Comparison of ENCODE assay signal across 10 cellular contexts in genomic region chr2:25311866-25312575, GRCh38. TPM values are rescaled to one million over a fixed set of nuclear protein-coding genes. Genes with fewer than 3 reads are reported as not detected.
A peak's percentile ranks its signal among the peaks of the same experiment; 100 is the strongest.
DNase-seq lines count a peak whose midpoint lies in the region; ATAC-seq and TF ChIP-seq lines count a peak whose summit lies in the region.
"Had no signal": no experiment of that assay in that cellular context is flagged by ENCODE, and none has a peak within 500 bp of the region (broad histone marks: within the 10 kb centered on the region; RNA-seq: fewer than 3 reads in every experiment).

No MANE protein-coding gene starts in this region.

- peaks cover 90% of the 10 kb centered on the region for H3K4me1 Mint-ChIP-seq in activated T-cell treated with anti-CD3 and anti-CD28 coated beads, Interleukin-2, amount 50 U/mL, for 72 hours (ENCODE audit: low read depth)
- peaks cover 64% of the 10 kb centered on the region for H3K4me1 Mint-ChIP-seq in activated T-helper 1 cell treated with anti-CD3 and anti-CD28 coated beads, Interleukin-12 subunit alpha, Interleukin-12 subunit beta, Interleukin-2, Interleukin-4 antibody, amounts not matched to agents 30 ng/mL and 10 ng/mL and 1 ng/mL, durations not matched to agents 14 hours and 24 hours and 36 hours (ENCODE audit: low read depth)
- peaks cover 56% of the 10 kb centered on the region for H3K4me1 Mint-ChIP-seq in CD14-positive monocyte

- peak overlapping the region; percentile 9 for H3K27ac ChIP-seq in temporal lobe (ENCODE audit: low read depth, low read length)

- peaks cover 0 to 16% of the 10 kb centered on the region in 2 donors for H3K36me3 Mint-ChIP-seq in activated T-cell treated with anti-CD3 and anti-CD28 coated beads, Interleukin-2, amount 50 U/mL, for 72 hours (ENCODE audit: insufficient read depth in 2 of 2)
- H3K36me3 Mint-ChIP-seq in activated T-helper 1 cell treated with anti-CD3 and anti-CD28 coated beads, Interleukin-12 subunit alpha, Interleukin-12 subunit beta, Interleukin-2, Interleukin-4 antibody, amounts not matched to agents 30 ng/mL and 10 ng/mL and 1 ng/mL, durations not matched to agents 14 hours and 24 hours and 36 hours (ENCODE audit: low read depth) = peaks cover 40% of the 10 kb centered on the region
- H3K36me3 Mint-ChIP-seq in CD14-positive monocyte = peaks cover 33 to 39% of the 10 kb centered on the region in 2 donors

- no peaks in the 10 kb centered on the region for H3K9me3 Mint-ChIP-seq in activated T-cell treated with anti-CD3 and anti-CD28 coated beads, Interleukin-2, amount 50 U/mL, for 72 hours
- no peaks in the 10 kb centered on the region for H3K9me3 Mint-ChIP-seq in activated T-helper 1 cell treated with anti-CD3 and anti-CD28 coated beads, Interleukin-12 subunit alpha, Interleukin-12 subunit beta, Interleukin-2, Interleukin-4 antibody, amounts not matched to agents 30 ng/mL and 10 ng/mL and 1 ng/mL, durations not matched to agents 14 hours and 24 hours and 36 hours
- no peaks in the 10 kb centered on the region for H3K9me3 Mint-ChIP-seq in CD14-positive monocyte

- intact Hi-C loops in activated T-helper 1 cell treated with anti-CD3 and anti-CD28 coated beads, Interleukin-12 subunit alpha, Interleukin-12 subunit beta, Interleukin-2, Interleukin-4 antibody, amounts not matched to agents 30 ng/mL and 10 ng/mL and 1 ng/mL, durations not matched to agents 14 hours and 24 hours and 36 hours (cut with micrococcal nuclease) = loop anchor here (5.0 kb wide), 1 partner anchor 565 kb away; the partner anchor contains the start of gene ASXL2
- intact Hi-C loops in CD14-positive monocyte (cut with micrococcal nuclease) = loop anchor here in 1 of 2 donors (5.0 kb wide), 1 partner anchor 35 kb away; no protein-coding TSS in a partner anchor

- no peak for TF ChIP-seq CTCF in CD14-positive monocyte (IDR thresholded peaks at IDR 0.05)

- DNase-seq in activated T-cell treated with anti-CD3 and anti-CD28 coated beads, Interleukin-2, amount 50 U/mL, for 72 hours = no peak
- no peak for DNase-seq in activated T-cell treated with anti-CD3 and anti-CD28 coated beads, Interleukin-2, amount 50 U/mL, for 1 hour
- no peak for DNase-seq in activated T-helper 1 cell treated with anti-CD3 and anti-CD28 coated beads, Interleukin-12 subunit alpha, Interleukin-12 subunit beta, Interleukin-2, Interleukin-4 antibody, amounts not matched to agents 30 ng/mL and 10 ng/mL and 1 ng/mL, durations not matched to agents 14 hours and 24 hours and 36 hours (ENCODE audit: low spot score)
- DNase-seq in left kidney (ENCODE audit: low read depth, low spot score) = peak; percentile 84
- DNase-seq in CD14-positive monocyte (ENCODE audit: low spot score) = no peak
- no peak for DNase-seq in activated gamma-delta T cell treated with Interleukin-2 at 50 U/mL for 16 hours
- DNase-seq: MV-4-11, T-helper 9 cell had no signal

- H3K27me3 Mint-ChIP-seq in activated T-cell treated with anti-CD3 and anti-CD28 coated beads, Interleukin-2, amount 50 U/mL, for 72 hours (ENCODE audit: low read depth) = no peaks in the 10 kb centered on the region
- H3K27me3 Mint-ChIP-seq in activated T-helper 1 cell treated with anti-CD3 and anti-CD28 coated beads, Interleukin-12 subunit alpha, Interleukin-12 subunit beta, Interleukin-2, Interleukin-4 antibody, amounts not matched to agents 30 ng/mL and 10 ng/mL and 1 ng/mL, durations not matched to agents 14 hours and 24 hours and 36 hours (ENCODE audit: insufficient read depth) = no peaks in the 10 kb centered on the region
- H3K27me3 Mint-ChIP-seq in CD14-positive monocyte (ENCODE audit: low read depth in 3 of 3) = peaks cover 0 to 11% (median 0%) of the 10 kb centered on the region in 3 donors

- H3K27ac Mint-ChIP-seq in activated T-cell treated with anti-CD3 and anti-CD28 coated beads, Interleukin-2, amount 50 U/mL, for 72 hours = peak overlapping the region; percentile 83
- H3K27ac Mint-ChIP-seq in activated T-helper 1 cell treated with anti-CD3 and anti-CD28 coated beads, Interleukin-12 subunit alpha, Interleukin-12 subunit beta, Interleukin-2, Interleukin-4 antibody, amounts not matched to agents 30 ng/mL and 10 ng/mL and 1 ng/mL, durations not matched to agents 14 hours and 24 hours and 36 hours = peak overlapping the region; percentile 7
- H3K27ac Mint-ChIP-seq in CD14-positive monocyte = no peak overlapping the region

- ATAC-seq in activated T-cell treated with anti-CD3 and anti-CD28 coated beads, Interleukin-2, amount 50 U/mL, for 72 hours (replicated peaks in 1 of 2) = no peak
- no peak for ATAC-seq in GM21515 (IDR thresholded peaks at IDR 0.05; ENCODE audit: unreplicated experiment)

- peak overlapping the region; percentile 87 to 88 for H3K4me3 Mint-ChIP-seq in activated T-cell treated with anti-CD3 and anti-CD28 coated beads, Interleukin-2, amount 50 U/mL, for 72 hours
- H3K4me3 Mint-ChIP-seq in activated T-helper 1 cell treated with anti-CD3 and anti-CD28 coated beads, Interleukin-12 subunit alpha, Interleukin-12 subunit beta, Interleukin-2, Interleukin-4 antibody, amounts not matched to agents 30 ng/mL and 10 ng/mL and 1 ng/mL, durations not matched to agents 14 hours and 24 hours and 36 hours = peak overlapping the region; percentile 83
- no peak overlapping the region for H3K4me3 Mint-ChIP-seq in CD14-positive monocyte

RNA-seq across cellular contexts. Expression of gene DNMT3A, which starts 29.7 kb away (rescaled TPM):
- total RNA-seq in activated T-cell treated with anti-CD3 and anti-CD28 coated beads, Interleukin-2, amount 50 U/mL, for 72 hours = 100 to 1,000 TPM in 1 of 2 donors, 10 to 100 TPM in 1; 90.2 to 108 TPM
- 101 and 105 TPM in 2 replicates for total RNA-seq in activated T-helper 1 cell treated with anti-CD3 and anti-CD28 coated beads, Interleukin-12 subunit alpha, Interleukin-12 subunit beta, Interleukin-2, Interleukin-4 antibody, amounts not matched to agents 30 ng/mL and 10 ng/mL and 1 ng/mL, durations not matched to agents 14 hours and 24 hours and 36 hours
- total RNA-seq in temporal lobe = 39.8 TPM
- polyA plus RNA-seq in CD14-positive monocyte = 1 to 10 TPM; 1.7 to 2.7 TPM

Comparison
In these comparisons a context has a peak if more than half of its experiments do, and no peak if none do; other contexts are left out.
1. H3K27ac Mint-ChIP-seq: peak in activated T-cell treated with anti-CD3 and anti-CD28 coated beads, Interleukin-2, amount 50 U/mL, for 72 hours (single experiment) and activated T-helper 1 cell treated with anti-CD3 and anti-CD28 coated beads, Interleukin-12 subunit alpha, Interleukin-12 subunit beta, Interleukin-2, Interleukin-4 antibody, amounts not matched to agents 30 ng/mL and 10 ng/mL and 1 ng/mL, durations not matched to agents 14 hours and 24 hours and 36 hours (single experiment); none in CD14-positive monocyte (0 of 7).
2. H3K4me3 Mint-ChIP-seq: peak in activated T-cell treated with anti-CD3 and anti-CD28 coated beads, Interleukin-2, amount 50 U/mL, for 72 hours (2 of 2) and activated T-helper 1 cell treated with anti-CD3 and anti-CD28 coated beads, Interleukin-12 subunit alpha, Interleukin-12 subunit beta, Interleukin-2, Interleukin-4 antibody, amounts not matched to agents 30 ng/mL and 10 ng/mL and 1 ng/mL, durations not matched to agents 14 hours and 24 hours and 36 hours (single experiment); none in CD14-positive monocyte (0 of 2).